In genomic region chr13:100088282-100088647, GRCh38 we compare ENCODE assay signal across 8 cellular contexts. TPM values are rescaled to one million over a fixed set of nuclear protein-coding genes. Genes with fewer than 3 reads are reported as not detected.
DNase-seq lines count a peak whose midpoint lies in the region; ATAC-seq and TF ChIP-seq lines count a peak whose summit lies in the region.

No MANE protein-coding gene starts in this region.

- H3K9me3 Mint-ChIP-seq in mesothelial cell of epicardium, result no peaks in the 10 kb centered on the region

- no peaks in the 10 kb centered on the region for H3K9me3 ChIP-seq in HUES6 (ENCODE audit: control insufficient read depth, insufficient read depth, low read depth, low read length)

- DNase-seq in caudate nucleus (lab: John Stamatoyannopoulos, UW) (no peak), mesothelial cell of epicardium (ENCODE audit: low spot score in 2 of 2, unreplicated experiment in 2 of 2) (no peak), islet precursor cell (no peak), HuH-7.5 (ENCODE audit: low spot score) (no peak)

- no peaks in the 10 kb centered on the region for H3K36me3 Mint-ChIP-seq in mesothelial cell of epicardium

- H3K27ac Mint-ChIP-seq in mesothelial cell of epicardium, result peak overlapping the region; percentile 87

- peak overlapping the region; percentile 96 for H3K4me3 ChIP-seq in HUES6 (ENCODE audit: low read depth, low read length)

- TF ChIP-seq CTCF in 22Rv1 (IDR thresholded peaks at IDR 0.05) (no peak), mesothelial cell of epicardium (IDR thresholded peaks at IDR 0.05; ENCODE audit: unreplicated experiment) (no peak)

- no peaks in the 10 kb centered on the region for H3K27me3 Mint-ChIP-seq in mesothelial cell of epicardium (ENCODE audit: low read depth)

- peaks cover 14% of the 10 kb centered on the region for H3K4me1 ChIP-seq in HUES6 (ENCODE audit: control insufficient read depth, insufficient read depth, low read length)

- peaks cover 17% of the 10 kb centered on the region for H3K36me3 ChIP-seq in HUES6 (ENCODE audit: control insufficient read depth, insufficient read depth, low read length)

- H3K27ac ChIP-seq in 22Rv1 (peak overlapping the region; percentile 73), HUES6 (ENCODE audit: low read depth, low read length) (no peak overlapping the region; the same call in 1 of the 2 replicates), caudate nucleus (ENCODE audit: low read depth, low read length) (peak overlapping the region; percentile 9)

- H3K4me1 Mint-ChIP-seq in mesothelial cell of epicardium, result peaks cover 43% of the 10 kb centered on the region

- peak overlapping the region; percentile 45 for H3K9ac ChIP-seq in HUES6 (ENCODE audit: low read length)

- ATAC-seq in HG03432 (IDR thresholded peaks at IDR 0.05; ENCODE audit: unreplicated experiment), result no peak
- ATAC-seq in HG03139 (IDR thresholded peaks at IDR 0.05; ENCODE audit: unreplicated experiment), result no peak

- peak overlapping the region; percentile 92 for H3K4me3 Mint-ChIP-seq in mesothelial cell of epicardium

- H3K27me3 ChIP-seq in HUES6 (ENCODE audit: control insufficient read depth, insufficient read depth, low read length), result no peaks in the 10 kb centered on the region

RNA-seq across cellular contexts. Expression of gene PCCA, which starts 0.6 kb away (rescaled TPM):
- total RNA-seq in mesothelial cell of epicardium, result 38.7 to 43.0 TPM (median 41.6 TPM) in 3 replicates
